Comparison of ENCODE assay signal across 8 cellular contexts in genomic region chr2:33599175-33599942, GRCh38.
DNase-seq lines count a peak whose midpoint lies in the region; ATAC-seq and TF ChIP-seq lines count a peak whose summit lies in the region.

Gene FAM98A, minus strand, starts transcription at chr2:33599299. Its CDS starts 78 bp downstream, at chr2:33599221.

- H3K27ac Mint-ChIP-seq in central memory CD8-positive, alpha-beta T cell (ENCODE audit: low read depth): peak within 1 kb of the TSS; percentile 83

- TF ChIP-seq CTCF in AG10803 (conservative IDR thresholded peaks at IDR 0.05; ENCODE audit: low read length): peak; percentile 20

- no peaks in the 10 kb centered on the region for H3K9me3 Mint-ChIP-seq in central memory CD8-positive, alpha-beta T cell

- H3K4me3 ChIP-seq in AG10803 (ENCODE audit: low read length): peak within 1 kb of the TSS; percentile 100

- H3K27me3 Mint-ChIP-seq in central memory CD8-positive, alpha-beta T cell: no peaks in the 10 kb centered on the region

- peaks cover 14% of the 10 kb centered on the region for H3K36me3 Mint-ChIP-seq in central memory CD8-positive, alpha-beta T cell (ENCODE audit: insufficient read depth)

- ATAC-seq in GM19025 (IDR thresholded peaks at IDR 0.05; ENCODE audit: low read depth, unreplicated experiment): peak; percentile 88
- ATAC-seq in HG03342 (IDR thresholded peaks at IDR 0.05; ENCODE audit: unreplicated experiment): peak; percentile 91
- peak; percentile 91 for ATAC-seq in central memory CD8-positive, alpha-beta T cell (replicated peaks; ENCODE audit: extremely low read depth, poor library complexity, severe bottlenecking)

- DNase-seq in AG10803 (ENCODE audit: low read depth) (peak; percentile 99), NCI-H446 (lab: John Stamatoyannopoulos, UW) (peak; percentile 97 to 99), iris pigment epithelial cell (ENCODE audit: low read depth) (peak; percentile 98)
- peak; percentile 97 for DNase-seq in activated CD4-positive, CD25-positive, alpha-beta regulatory T cell treated with anti-CD3 and anti-CD28 coated beads, Interleukin-2, amount 50 U/mL, for 16 hours (ENCODE audit: low read depth, low spot score)
- peak; percentile 96 to 98 for DNase-seq in central memory CD8-positive, alpha-beta T cell (ENCODE audit: low spot score in 2 of 2)
- peak; percentile 97 to 99 for DNase-seq in stimulated activated CD4-positive, alpha-beta T cell treated with anti-CD3 and anti-CD28 coated beads, Interleukin-12 subunit alpha, Interleukin-12 subunit beta, amount 100 ng/mL, for 24 hours (ENCODE audit: low read depth in 2 of 2)

- peaks cover 21% of the 10 kb centered on the region for H3K4me1 Mint-ChIP-seq in central memory CD8-positive, alpha-beta T cell

- H3K4me3 Mint-ChIP-seq in central memory CD8-positive, alpha-beta T cell: peak within 1 kb of the TSS; percentile 89

Comparison
In these comparisons a context has a peak if more than half of its experiments do, and no peak if none do; other contexts are left out.
1. Peak in every context shown above with its lines: DNase-seq, ATAC-seq and H3K4me3 ChIP-seq.